Comparison of ENCODE assay signal across 1 cellular context in genomic region chr2:11203480-11203879, GRCh38.
A peak's percentile ranks its signal among the peaks of the same experiment; 100 is the strongest.
TF ChIP-seq lines count a peak whose summit lies in the region.

No MANE protein-coding gene starts in this region.

TF ChIP-seq in IMR-90, 13 proteins besides CTCF, POLR2A, EP300 and RAD21 (continued from another document):
- peak; percentile 25; the same call in 1 of the 2 replicates for TF ChIP-seq CEBPB (IDR thresholded peaks at IDR 0.05; ENCODE audit: low read depth, low read length)
